In the genomic region with DNA sequence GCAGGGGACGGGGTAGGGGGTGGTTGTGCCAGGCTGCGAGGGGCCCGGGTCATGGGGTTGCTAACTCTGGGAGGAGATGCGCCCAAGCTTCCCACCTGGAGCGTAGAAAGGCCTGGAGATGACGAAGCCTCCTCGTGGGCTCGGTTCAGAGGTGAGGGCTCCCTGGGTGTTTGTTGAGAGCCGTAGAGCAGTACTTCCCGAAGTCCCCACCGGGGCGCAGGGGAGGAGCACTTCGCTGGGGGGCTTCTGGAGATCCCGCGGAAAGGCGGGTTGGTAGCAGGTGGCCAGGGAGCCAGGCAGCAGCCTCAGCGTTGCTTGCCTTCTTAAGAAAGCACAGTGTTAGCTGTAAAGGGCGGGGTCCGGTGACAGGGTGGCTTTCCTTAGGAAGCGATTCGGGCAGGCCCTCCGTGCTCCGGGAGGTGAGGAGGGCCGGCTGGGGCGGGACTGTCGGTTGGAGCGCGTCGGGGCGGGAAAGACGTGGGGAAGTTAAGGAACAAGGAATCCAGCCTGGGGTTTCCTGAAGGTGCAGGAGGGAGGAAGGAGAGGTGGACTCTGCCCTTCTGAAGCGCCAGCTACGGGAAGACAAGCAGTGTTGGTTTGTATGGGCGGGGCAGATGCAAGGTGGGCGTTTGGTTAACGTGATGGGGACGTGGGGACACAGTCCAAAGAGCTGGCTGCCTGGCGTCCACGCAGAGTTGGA, we compare ENCODE assay signal across 9 cellular contexts. TPM values are rescaled to one million over a fixed set of nuclear protein-coding genes. Genes with fewer than 3 reads are reported as not detected.
DNase-seq lines count a peak whose midpoint lies in the region; ATAC-seq and TF ChIP-seq lines count a peak whose summit lies in the region.
"Had no signal": no experiment of that assay in that cellular context is flagged by ENCODE, and none has a peak within 500 bp of the region (broad histone marks: within the 10 kb centered on the region; RNA-seq: fewer than 3 reads in every experiment).

No MANE protein-coding gene starts in this region.

- peak overlapping the region; percentile 64 for H3K4me3 ChIP-seq in BLaER1

- H3K27ac Mint-ChIP-seq in brain, result peak overlapping the region in 1 of 5 experiments; percentile 5
- H3K27ac Mint-ChIP-seq in nephron, result no peak overlapping the region

- H3K9ac ChIP-seq in BLaER1, result no peak overlapping the region

- no peaks in the 10 kb centered on the region for H3K36me3 ChIP-seq in BLaER1

- no peak for TF ChIP-seq CTCF in GM20000 (IDR thresholded peaks at IDR 0.05; ENCODE audit: extremely low read depth, missing control alignments)
- TF ChIP-seq CTCF in brain (conservative IDR thresholded peaks at IDR 0.05), result no peak
- TF ChIP-seq CTCF in nephron (IDR thresholded peaks at IDR 0.05; ENCODE audit: unreplicated experiment in 3 of 3), result no peak

- ATAC-seq in HG02973 (IDR thresholded peaks at IDR 0.05; ENCODE audit: unreplicated experiment), result no peak
- no peak for ATAC-seq in GM19452 (IDR thresholded peaks at IDR 0.05; ENCODE audit: unreplicated experiment)
- ATAC-seq in HG02981 (IDR thresholded peaks at IDR 0.05; ENCODE audit: unreplicated experiment), result no peak
- no peak for ATAC-seq in HG02678 (IDR thresholded peaks at IDR 0.05; ENCODE audit: unreplicated experiment)

- peaks cover 0 to 10% (median 6%) of the 10 kb centered on the region in 5 experiments for H3K9me3 Mint-ChIP-seq in brain
- no peaks in the 10 kb centered on the region for H3K9me3 Mint-ChIP-seq in nephron

- H3K4me1 Mint-ChIP-seq in brain (peaks cover 25% of the 10 kb centered on the region), nephron (peaks cover 16% of the 10 kb centered on the region)

- peak; percentile 61 for DNase-seq in GM20000 (ENCODE audit: low spot score)
- DNase-seq: NCI-H187 had no signal

- peaks cover 30% of the 10 kb centered on the region for H3K4me1 ChIP-seq in BLaER1

- H3K4me3 Mint-ChIP-seq in brain (peak overlapping the region; percentile 81 to 86 (median 83)), nephron (peak overlapping the region; percentile 68 to 84 (median 69))

- peaks cover 36% of the 10 kb centered on the region for H4K20me1 ChIP-seq in BLaER1

- peaks cover 78% of the 10 kb centered on the region for H3K27me3 Mint-ChIP-seq in brain
- H3K27me3 Mint-ChIP-seq in nephron (ENCODE audit: low read depth), result peaks cover 93% of the 10 kb centered on the region

- peaks cover 13% of the 10 kb centered on the region for H3K9me3 ChIP-seq in BLaER1

- peaks cover 76% of the 10 kb centered on the region for H3K27me3 ChIP-seq in BLaER1

- H3K36me3 Mint-ChIP-seq in brain, result no peaks in the 10 kb centered on the region
- H3K36me3 Mint-ChIP-seq in nephron (ENCODE audit: low read depth), result no peaks in the 10 kb centered on the region

- H3K27ac ChIP-seq in BLaER1, result no peak overlapping the region

- peak overlapping the region; percentile 68 for H3K4me2 ChIP-seq in BLaER1

RNA-seq across cellular contexts. Expression of a gene that starts 3.3 kb away (rescaled TPM):
- polyA plus RNA-seq in brain (ENCODE audit: insufficient read depth, low read depth, low replicate concordance), result 6.8 TPM
